1 cellular context compared by ENCODE assay signal in the genomic region with DNA sequence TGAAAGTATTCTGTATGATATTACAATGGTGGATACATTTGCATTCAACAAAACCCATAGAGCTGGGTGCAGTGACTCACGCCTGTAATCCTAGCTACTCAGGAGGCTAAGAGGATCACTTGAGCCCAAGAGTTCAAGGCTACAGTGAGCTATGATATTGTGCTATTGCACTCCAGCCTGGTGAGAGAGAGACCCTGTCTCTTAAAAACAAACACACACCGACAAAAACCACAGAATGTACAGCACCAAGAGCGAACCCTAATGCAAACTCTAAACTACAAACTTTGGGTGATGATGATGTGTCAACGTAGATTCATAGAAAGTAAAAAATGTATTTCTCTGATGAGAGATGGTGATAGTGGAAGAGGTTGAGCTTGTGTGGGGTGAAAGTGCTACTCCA.
TF ChIP-seq lines count a peak whose summit lies in the region.

No MANE protein-coding gene starts in this region.

TF ChIP-seq in HepG2, 621 proteins besides CTCF, POLR2A, EP300 and RAD21 (continued from another document and continues in another):
- no peak for TF ChIP-seq ZBED4 (CRISPR knock-in tag; IDR thresholded peaks at IDR 0.05; ENCODE audit: borderline replicate concordance)
- no peak for TF ChIP-seq ZSCAN25 (CRISPR knock-in tag; IDR thresholded peaks at IDR 0.05)
- TF ChIP-seq ZNF720 (CRISPR knock-in tag; IDR thresholded peaks at IDR 0.05) = no peak
- peak; percentile 54; the same call in 1 of the 2 replicates for TF ChIP-seq HMG20A (CRISPR knock-in tag; IDR thresholded peaks at IDR 0.05; ENCODE audit: borderline replicate concordance)
- TF ChIP-seq LCORL (IDR thresholded peaks at IDR 0.05) = no peak
- no peak for TF ChIP-seq LCORL (CRISPR knock-in tag; IDR thresholded peaks at IDR 0.05)
- TF ChIP-seq, protein P1, sequence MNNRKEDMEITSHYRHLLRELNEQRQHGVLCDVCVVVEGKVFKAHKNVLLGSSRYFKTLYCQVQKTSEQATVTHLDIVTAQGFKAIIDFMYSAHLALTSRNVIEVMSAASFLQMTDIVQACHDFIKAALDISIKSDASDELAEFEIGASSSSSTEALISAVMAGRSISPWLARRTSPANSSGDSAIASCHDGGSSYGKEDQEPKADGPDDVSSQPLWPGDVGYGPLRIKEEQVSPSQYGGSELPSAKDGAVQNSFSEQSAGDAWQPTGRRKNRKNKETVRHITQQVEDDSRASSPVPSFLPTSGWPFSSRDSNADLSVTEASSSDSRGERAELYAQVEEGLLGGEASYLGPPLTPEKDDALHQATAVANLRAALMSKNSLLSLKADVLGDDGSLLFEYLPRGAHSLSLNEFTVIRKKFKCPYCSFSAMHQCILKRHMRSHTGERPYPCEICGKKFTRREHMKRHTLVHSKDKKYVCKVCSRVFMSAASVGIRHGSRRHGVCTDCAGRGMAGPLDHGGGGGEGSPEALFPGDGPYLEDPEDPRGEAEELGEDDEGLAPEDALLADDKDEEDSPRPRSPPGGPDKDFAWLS (CRISPR knock-in tag; IDR thresholded peaks at IDR 0.05; ENCODE audit: borderline replicate concordance) = no peak
- no peak for TF ChIP-seq SNRNP70 (IDR thresholded peaks at IDR 0.05; ENCODE audit: low read depth, low read length)
- no peak for TF ChIP-seq SP1 (IDR thresholded peaks at IDR 0.05)
- no peak for TF ChIP-seq SP1 (CRISPR knock-in tag; IDR thresholded peaks at IDR 0.05)
- TF ChIP-seq MIXL1 (CRISPR knock-in tag; IDR thresholded peaks at IDR 0.05) = 0 out of 2 replicates have a peak, but pooled peaks have one; percentile 32
- no peak for TF ChIP-seq CEBPB (IDR thresholded peaks at IDR 0.05; ENCODE audit: borderline replicate concordance, low read depth, low read length)
- TF ChIP-seq ZNF639 (CRISPR knock-in tag; conservative IDR thresholded peaks at IDR 0.05) = no peak
- no peak for TF ChIP-seq NPAS2 (CRISPR knock-in tag; IDR thresholded peaks at IDR 0.05; ENCODE audit: borderline replicate concordance)
- TF ChIP-seq NCOA5 (CRISPR knock-in tag; IDR thresholded peaks at IDR 0.05) = no peak
- no peak for TF ChIP-seq RELA (CRISPR knock-in tag; IDR thresholded peaks at IDR 0.05)
- TF ChIP-seq ZNF292 (CRISPR knock-in tag; IDR thresholded peaks at IDR 0.05; ENCODE audit: borderline replicate concordance, low read depth) = peak; percentile 34; the same call in 1 of the 2 replicates
- TF ChIP-seq SNAPC4 (CRISPR knock-in tag; IDR thresholded peaks at IDR 0.05) = no peak
- TF ChIP-seq ELF3 (CRISPR knock-in tag; IDR thresholded peaks at IDR 0.05) = 0 out of 2 replicates have a peak, but pooled peaks have one; percentile 16
- no peak for TF ChIP-seq DNMT3B (CRISPR knock-in tag; conservative IDR thresholded peaks at IDR 0.05)
- TF ChIP-seq HNRNPL (IDR thresholded peaks at IDR 0.05; ENCODE audit: low read depth, low read length) = no peak
- TF ChIP-seq ZNF687 (CRISPR knock-in tag; IDR thresholded peaks at IDR 0.05) = no peak
- TF ChIP-seq POLR2G (IDR thresholded peaks at IDR 0.05; ENCODE audit: low read depth, low read length) = no peak
- no peak for TF ChIP-seq MIER2 (CRISPR knock-in tag; IDR thresholded peaks at IDR 0.05)
- TF ChIP-seq YEATS2 (CRISPR knock-in tag; IDR thresholded peaks at IDR 0.05; ENCODE audit: borderline replicate concordance) = no peak
- no peak for TF ChIP-seq ZFP91 (CRISPR knock-in tag; IDR thresholded peaks at IDR 0.05; ENCODE audit: borderline replicate concordance)
- TF ChIP-seq ATRX (CRISPR knock-in tag; IDR thresholded peaks at IDR 0.05; ENCODE audit: borderline replicate concordance) = no peak
- no peak for TF ChIP-seq SYNCRIP (IDR thresholded peaks at IDR 0.05; ENCODE audit: insufficient read depth, low read depth, low read length)
- no peak for TF ChIP-seq EZH2 (conservative IDR thresholded peaks at IDR 0.05; ENCODE audit: low read depth, low read length)
- no peak for TF ChIP-seq ZNF180 (CRISPR knock-in tag; IDR thresholded peaks at IDR 0.05; ENCODE audit: borderline replicate concordance, low read depth)
- no peak for TF ChIP-seq KDM1A (CRISPR knock-in tag; IDR thresholded peaks at IDR 0.05)
- TF ChIP-seq, protein P2, sequence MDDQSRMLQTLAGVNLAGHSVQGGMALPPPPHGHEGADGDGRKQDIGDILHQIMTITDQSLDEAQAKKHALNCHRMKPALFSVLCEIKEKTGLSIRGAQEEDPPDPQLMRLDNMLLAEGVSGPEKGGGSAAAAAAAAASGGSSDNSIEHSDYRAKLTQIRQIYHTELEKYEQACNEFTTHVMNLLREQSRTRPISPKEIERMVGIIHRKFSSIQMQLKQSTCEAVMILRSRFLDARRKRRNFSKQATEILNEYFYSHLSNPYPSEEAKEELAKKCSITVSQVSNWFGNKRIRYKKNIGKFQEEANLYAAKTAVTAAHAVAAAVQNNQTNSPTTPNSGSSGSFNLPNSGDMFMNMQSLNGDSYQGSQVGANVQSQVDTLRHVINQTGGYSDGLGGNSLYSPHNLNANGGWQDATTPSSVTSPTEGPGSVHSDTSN (CRISPR knock-in tag; IDR thresholded peaks at IDR 0.05; ENCODE audit: borderline replicate concordance) = no peak
- TF ChIP-seq, protein P3, sequence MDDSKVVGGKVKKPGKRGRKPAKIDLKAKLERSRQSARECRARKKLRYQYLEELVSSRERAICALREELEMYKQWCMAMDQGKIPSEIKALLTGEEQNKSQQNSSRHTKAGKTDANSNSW (CRISPR knock-in tag; IDR thresholded peaks at IDR 0.05; ENCODE audit: borderline replicate concordance) = no peak
- TF ChIP-seq RBM39 (IDR thresholded peaks at IDR 0.05; ENCODE audit: low read depth, low read length, poor library complexity, severe bottlenecking) = no peak
- no peak for TF ChIP-seq ZNF552 (CRISPR knock-in tag; IDR thresholded peaks at IDR 0.05; ENCODE audit: borderline replicate concordance)
- no peak for TF ChIP-seq KAT2B (IDR thresholded peaks at IDR 0.05; ENCODE audit: borderline replicate concordance, low read depth, low read length)
- no peak for TF ChIP-seq ZNF788 (CRISPR knock-in tag; IDR thresholded peaks at IDR 0.05; ENCODE audit: borderline replicate concordance)
- TF ChIP-seq ZNF33B (CRISPR knock-in tag; IDR thresholded peaks at IDR 0.05) = no peak
- no peak for TF ChIP-seq ZNF234 (CRISPR knock-in tag; conservative IDR thresholded peaks at IDR 0.05)
- TF ChIP-seq NFYB (CRISPR knock-in tag; IDR thresholded peaks at IDR 0.05) = no peak
- no peak for TF ChIP-seq SIX4 (CRISPR knock-in tag; IDR thresholded peaks at IDR 0.05)
- no peak for TF ChIP-seq ZNF841 (CRISPR knock-in tag; IDR thresholded peaks at IDR 0.05; ENCODE audit: borderline replicate concordance)
- no peak; the same call in 1 of the 2 replicates for TF ChIP-seq HOXA3 (CRISPR knock-in tag; IDR thresholded peaks at IDR 0.05)
- no peak for TF ChIP-seq SP4 (CRISPR knock-in tag; IDR thresholded peaks at IDR 0.05)
- TF ChIP-seq MTA3 (CRISPR knock-in tag; IDR thresholded peaks at IDR 0.05) = no peak
